In the genomic region with DNA sequence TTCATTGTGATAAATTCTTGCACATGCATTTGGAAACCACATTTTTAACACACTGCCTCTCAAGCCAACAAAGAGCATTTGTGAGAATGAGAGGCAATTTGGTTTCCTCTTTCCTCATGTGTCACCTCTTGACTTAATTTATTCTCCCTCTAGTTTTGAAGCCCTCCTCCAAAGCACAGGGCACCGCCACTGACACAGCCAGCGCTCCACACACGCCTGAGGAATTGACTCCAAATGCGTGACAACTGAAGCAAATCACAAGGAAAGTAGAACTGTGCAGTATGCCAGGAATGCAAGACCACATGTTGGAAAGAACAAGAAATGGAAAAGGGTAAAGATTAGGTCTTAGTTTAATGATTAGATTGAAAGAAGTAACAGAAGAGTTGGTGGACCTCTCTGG, we compare ENCODE assay signal across 21 cellular contexts.
"Had no signal": no experiment of that assay in that cellular context is flagged by ENCODE, and none has a peak within 500 bp of the region (broad histone marks: within the 10 kb centered on the region; RNA-seq: fewer than 3 reads in every experiment).

No MANE protein-coding gene starts in this region.

- DNase-seq: activated B cell treated with CpG ODN at 0.5 μM for 24 hours; activated CD8-positive, alpha-beta T cell treated with anti-CD3 and anti-CD28 coated beads, Interleukin-2, amount 10 ng/mL, durations not matched to agents 7 days and 5 days; activated naive CD4-positive, alpha-beta T cell; activated T-cell treated with anti-CD3 and anti-CD28 coated beads for 4 hours; activated T-cell treated with anti-CD3 and anti-CD28 coated beads, Interleukin-2, amount 50 U/mL, for 72 hours; body of pancreas; cortex of kidney; effector memory CD8-positive, alpha-beta T cell; erythroblast; left lung; lower lobe of right lung; mesenchymal stem cell; natural killer cell; posterior cingulate gyrus; right lobe of liver; stimulated activated CD4-positive, alpha-beta T cell treated with anti-CD3 and anti-CD28 coated beads, Interleukin-12 subunit alpha, Interleukin-12 subunit beta, amount 100 ng/mL, for 4 hours; stimulated activated CD4-positive, alpha-beta T cell treated with anti-CD3 and anti-CD28 coated beads, Interleukin-4, amount 100 ng/mL, for 1 hour; stimulated activated naive CD8-positive, alpha-beta T cell treated with anti-CD3 and anti-CD28 coated beads, Interleukin-15, Interleukin-2, amounts not matched to agents 100 U/mL and 50 U/mL, for 24 hours; testis; trophoblast cell had no signal

- ATAC-seq: activated CD8-positive, alpha-beta T cell treated with anti-CD3 and anti-CD28 coated beads, Interleukin-2, amount 10 ng/mL, durations not matched to agents 7 days and 5 days; activated naive CD4-positive, alpha-beta T cell treated with anti-CD3 and anti-CD28 coated beads, Interleukin-2, amount 50 U/mL, for 72 hours; activated T-cell treated with anti-CD3 and anti-CD28 coated beads, Interleukin-2, amount 50 U/mL, for 72 hours; body of pancreas; effector memory CD8-positive, alpha-beta T cell; left lung; lower lobe of right lung; natural killer cell; right lobe of liver; stimulated activated naive CD8-positive, alpha-beta T cell treated with anti-CD3 and anti-CD28 coated beads, Interleukin-15, Interleukin-2, amounts not matched to agents 100 U/mL and 50 U/mL, for 24 hours had no signal
